In the genomic region with DNA sequence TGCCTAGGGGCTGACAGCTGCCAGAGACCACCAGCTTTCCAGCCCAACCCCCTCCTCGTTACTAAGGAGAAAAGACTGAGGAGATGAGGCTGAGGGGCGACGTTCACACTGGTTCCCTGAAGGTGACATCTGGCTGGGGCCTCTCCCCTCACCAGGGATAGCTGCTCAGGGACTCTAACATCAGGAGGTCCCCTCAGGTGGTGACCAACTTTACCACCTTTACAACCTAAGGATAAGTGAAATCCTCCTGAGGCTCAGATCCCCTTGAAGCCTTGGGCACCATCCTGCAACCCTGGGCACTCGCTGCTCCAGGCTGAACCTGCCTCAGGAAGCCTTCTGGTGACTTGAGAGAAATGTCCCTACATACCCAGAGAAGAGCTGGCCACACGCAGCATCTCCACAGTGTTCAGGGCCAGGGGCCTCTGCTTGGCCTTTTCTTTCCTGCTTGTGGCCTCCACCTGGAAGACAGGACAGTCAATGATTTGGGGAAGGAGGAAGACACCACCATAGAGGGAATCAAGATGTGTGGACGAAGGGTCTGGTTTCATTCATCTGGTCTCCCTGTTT, we compare ENCODE assay signal across 26 cellular contexts.
"Had no signal": no experiment of that assay in that cellular context is flagged by ENCODE, and none has a peak within 500 bp of the region (broad histone marks: within the 10 kb centered on the region; RNA-seq: fewer than 3 reads in every experiment).

No MANE protein-coding gene starts in this region.

- H3K4me1 Mint-ChIP-seq: activated CD4-positive, alpha-beta memory T cell treated with anti-CD3 and anti-CD28 coated beads, Interleukin-2, amount 10 ng/mL, durations not matched to agents 7 days and 5 days; activated CD4-positive, alpha-beta T cell treated with anti-CD3 and anti-CD28 coated beads for 36 hours; activated CD4-positive, alpha-beta T cell treated with anti-CD3 and anti-CD28 coated beads, Interleukin-2, amount 10 ng/mL, durations not matched to agents 24 days and 14 days; activated naive CD4-positive, alpha-beta T cell treated with anti-CD3 and anti-CD28 coated beads, Interleukin-2, amount 50 U/mL, for 24 hours; activated naive CD8-positive, alpha-beta T cell treated with anti-CD3 and anti-CD28 coated beads, Interleukin-2, amount 10 ng/mL, durations not matched to agents 7 days and 5 days had no signal

- H3K9me3 ChIP-seq: ascending aorta, esophagus squamous epithelium, gastroesophageal sphincter, heart right ventricle had no signal

- H3K4me3 ChIP-seq: ascending aorta, cardiac muscle cell, coronary artery, esophagus squamous epithelium, gastroesophageal sphincter, heart right ventricle had no signal

- H3K4me1 ChIP-seq: ascending aorta, gastroesophageal sphincter had no signal

- H3K27me3 ChIP-seq: ascending aorta, cardiac muscle cell, esophagus squamous epithelium, gastroesophageal sphincter, heart right ventricle had no signal

- H3K27me3 Mint-ChIP-seq: activated CD4-positive, alpha-beta memory T cell treated with anti-CD3 and anti-CD28 coated beads, Interleukin-2, amount 10 ng/mL, durations not matched to agents 7 days and 5 days; activated CD4-positive, alpha-beta T cell treated with anti-CD3 and anti-CD28 coated beads for 36 hours; activated CD4-positive, alpha-beta T cell treated with anti-CD3 and anti-CD28 coated beads, Interleukin-2, amount 10 ng/mL, durations not matched to agents 24 days and 14 days; activated naive CD4-positive, alpha-beta T cell treated with anti-CD3 and anti-CD28 coated beads, Interleukin-2, amount 50 U/mL, for 24 hours; activated naive CD8-positive, alpha-beta T cell treated with anti-CD3 and anti-CD28 coated beads, Interleukin-2, amount 10 ng/mL, durations not matched to agents 7 days and 5 days; effector memory CD8-positive, alpha-beta T cell had no signal

- DNase-seq: activated CD4-positive, alpha-beta memory T cell treated with anti-CD3 and anti-CD28 coated beads, Interleukin-2, amount 10 ng/mL, durations not matched to agents 7 days and 5 days; activated CD4-positive, alpha-beta T cell treated with anti-CD3 and anti-CD28 coated beads for 36 hours; activated CD4-positive, alpha-beta T cell treated with anti-CD3 and anti-CD28 coated beads, Interleukin-2, amount 10 ng/mL, durations not matched to agents 24 days and 14 days; activated CD4-positive, CD25-positive, alpha-beta regulatory T cell; activated CD4-positive, CD25-positive, alpha-beta regulatory T cell treated with anti-CD3 and anti-CD28 coated beads, Interleukin-2, amount 50 U/mL, for 72 hours; activated CD8-positive, alpha-beta memory T cell treated with anti-CD3 and anti-CD28 coated beads, Interleukin-2, amount 50 U/mL, for 48 hours; activated effector memory CD4-positive, alpha-beta T cell treated with anti-CD3 and anti-CD28 coated beads, Interleukin-2, amount 50 U/mL, for 16 hours; activated naive CD8-positive, alpha-beta T cell treated with anti-CD3 and anti-CD28 coated beads, Interleukin-2, amount 10 ng/mL, durations not matched to agents 7 days and 5 days; activated T-cell treated with anti-CD3 and anti-CD28 coated beads for 4 hours; activated T-cell treated with anti-CD3 and anti-CD28 coated beads, Interleukin-2, amount 50 U/mL, for 48 hours; central memory CD4-positive, alpha-beta T cell; dermis blood vessel endothelial cell; effector CD4-positive, alpha-beta T cell; effector memory CD8-positive, alpha-beta T cell; esophagus squamous epithelium; foreskin melanocyte; heart right ventricle; T-helper 2 cell had no signal

- H3K9me3 Mint-ChIP-seq: activated CD4-positive, alpha-beta memory T cell treated with anti-CD3 and anti-CD28 coated beads, Interleukin-2, amount 10 ng/mL, durations not matched to agents 7 days and 5 days; activated CD4-positive, alpha-beta T cell treated with anti-CD3 and anti-CD28 coated beads, Interleukin-2, amount 10 ng/mL, durations not matched to agents 24 days and 14 days; activated naive CD4-positive, alpha-beta T cell treated with anti-CD3 and anti-CD28 coated beads, Interleukin-2, amount 50 U/mL, for 24 hours; activated naive CD8-positive, alpha-beta T cell treated with anti-CD3 and anti-CD28 coated beads, Interleukin-2, amount 10 ng/mL, durations not matched to agents 7 days and 5 days; activated T-helper 1 cell treated with anti-CD3 and anti-CD28 coated beads, Interleukin-12 subunit alpha, Interleukin-12 subunit beta, Interleukin-2, Interleukin-4 antibody, amounts not matched to agents 30 ng/mL and 10 ng/mL and 1 ng/mL, durations not matched to agents 14 hours and 24 hours and 36 hours; activated T-helper 2 cell treated with anti-CD3 and anti-CD28 coated beads, Interferon-gamma antibody, Interleukin-2, Interleukin-4, amounts not matched to agents 10 μg/mL and 5 μg/mL and 100 μg/mL, durations not matched to agents 14 hours and 24 hours and 36 hours; effector memory CD8-positive, alpha-beta T cell had no signal

- H3K27ac Mint-ChIP-seq: activated CD4-positive, alpha-beta memory T cell treated with anti-CD3 and anti-CD28 coated beads, Interleukin-2, amount 10 ng/mL, durations not matched to agents 7 days and 5 days; activated CD4-positive, alpha-beta T cell treated with anti-CD3 and anti-CD28 coated beads for 36 hours; activated CD4-positive, alpha-beta T cell treated with anti-CD3 and anti-CD28 coated beads, Interleukin-2, amount 10 ng/mL, durations not matched to agents 24 days and 14 days; activated naive CD4-positive, alpha-beta T cell treated with anti-CD3 and anti-CD28 coated beads, Interleukin-2, amount 50 U/mL, for 24 hours; activated naive CD8-positive, alpha-beta T cell treated with anti-CD3 and anti-CD28 coated beads, Interleukin-2, amount 10 ng/mL, durations not matched to agents 7 days and 5 days; activated T-helper 1 cell treated with anti-CD3 and anti-CD28 coated beads, Interleukin-12 subunit alpha, Interleukin-12 subunit beta, Interleukin-2, Interleukin-4 antibody, amounts not matched to agents 30 ng/mL and 10 ng/mL and 1 ng/mL, durations not matched to agents 14 hours and 24 hours and 36 hours; activated T-helper 2 cell treated with anti-CD3 and anti-CD28 coated beads, Interferon-gamma antibody, Interleukin-2, Interleukin-4, amounts not matched to agents 10 μg/mL and 5 μg/mL and 100 μg/mL, durations not matched to agents 14 hours and 24 hours and 36 hours; effector memory CD8-positive, alpha-beta T cell had no signal

- H3K4me3 Mint-ChIP-seq: activated CD4-positive, alpha-beta memory T cell treated with anti-CD3 and anti-CD28 coated beads, Interleukin-2, amount 10 ng/mL, durations not matched to agents 7 days and 5 days; activated CD4-positive, alpha-beta T cell treated with anti-CD3 and anti-CD28 coated beads for 36 hours; activated CD4-positive, alpha-beta T cell treated with anti-CD3 and anti-CD28 coated beads, Interleukin-2, amount 10 ng/mL, durations not matched to agents 24 days and 14 days; activated naive CD4-positive, alpha-beta T cell treated with anti-CD3 and anti-CD28 coated beads, Interleukin-2, amount 50 U/mL, for 24 hours; activated naive CD8-positive, alpha-beta T cell treated with anti-CD3 and anti-CD28 coated beads, Interleukin-2, amount 10 ng/mL, durations not matched to agents 7 days and 5 days; activated T-helper 1 cell treated with anti-CD3 and anti-CD28 coated beads, Interleukin-12 subunit alpha, Interleukin-12 subunit beta, Interleukin-2, Interleukin-4 antibody, amounts not matched to agents 30 ng/mL and 10 ng/mL and 1 ng/mL, durations not matched to agents 14 hours and 24 hours and 36 hours; effector memory CD8-positive, alpha-beta T cell had no signal

- H3K27ac ChIP-seq: ascending aorta, cardiac muscle cell, coronary artery, epithelial cell of prostate, esophagus squamous epithelium, gastroesophageal sphincter, heart right ventricle had no signal

- ATAC-seq: activated CD4-positive, alpha-beta T cell treated with anti-CD3 and anti-CD28 coated beads for 36 hours; effector memory CD8-positive, alpha-beta T cell; gastroesophageal sphincter; heart right ventricle had no signal
